Comparison of ENCODE assay signal across 8 cellular contexts in genomic region chr6:156777866-156778614, GRCh38. TPM values are rescaled to one million over a fixed set of nuclear protein-coding genes. Genes with fewer than 3 reads are reported as not detected.
DNase-seq lines count a peak whose midpoint lies in the region; ATAC-seq, FAIRE-seq and TF ChIP-seq lines count a peak whose summit lies in the region.

No MANE protein-coding gene starts in this region.

- H3K27ac ChIP-seq in astrocyte (ENCODE audit: low read depth, low read length) (peak overlapping the region; percentile 87), iPS-18a (ENCODE audit: low read length) (no peak overlapping the region), skin epidermis (peak overlapping the region; percentile 91 to 99 (median 98))

- H3K27me3 Mint-ChIP-seq in T-helper 17 cell = no peaks in the 10 kb centered on the region
- no peaks in the 10 kb centered on the region for H3K27me3 Mint-ChIP-seq in astrocyte (ENCODE audit: low read depth, unreplicated experiment)

- H3K79me2 ChIP-seq in astrocyte (ENCODE audit: insufficient read depth, low read length) = peaks cover 63% of the 10 kb centered on the region

- TF ChIP-seq CTCF in AG10803 (conservative IDR thresholded peaks at IDR 0.05; ENCODE audit: low read length) = no peak
- no peak for TF ChIP-seq CTCF in astrocyte (IDR thresholded peaks at IDR 0.05; ENCODE audit: insufficient read depth, low read depth, low read length)

- H3K4me1 Mint-ChIP-seq in T-helper 17 cell (peaks cover 26% of the 10 kb centered on the region), astrocyte (ENCODE audit: low read depth, unreplicated experiment) (peaks cover 24% of the 10 kb centered on the region)

- no peaks in the 10 kb centered on the region for H3K9me3 ChIP-seq in T-helper 17 cell (ENCODE audit: control insufficient read depth, low read length, poor library complexity, severe bottlenecking)
- H3K9me3 ChIP-seq in astrocyte (ENCODE audit: insufficient read depth, low read depth, low read length) = no peaks in the 10 kb centered on the region
- no peaks in the 10 kb centered on the region for H3K9me3 ChIP-seq in iPS-18a (ENCODE audit: control insufficient read depth, low read depth, low read length)

- H3K27me3 ChIP-seq in astrocyte (ENCODE audit: insufficient read depth, low read length) (no peaks in the 10 kb centered on the region), iPS-18a (ENCODE audit: control insufficient read depth, insufficient read depth, low read length) (peaks cover 6% of the 10 kb centered on the region)

- peaks cover 2% of the 10 kb centered on the region for H3K36me3 Mint-ChIP-seq in T-helper 17 cell (ENCODE audit: low read depth)
- H3K36me3 Mint-ChIP-seq in astrocyte (ENCODE audit: low read depth, unreplicated experiment) = no peaks in the 10 kb centered on the region

- H4K20me1 ChIP-seq in astrocyte (ENCODE audit: insufficient read depth, low read length) = peaks cover 26% of the 10 kb centered on the region

- peak overlapping the region; percentile 8 for H2AFZ ChIP-seq in astrocyte (ENCODE audit: low read depth, low read length)

- H3K27ac Mint-ChIP-seq in T-helper 17 cell (peak overlapping the region; percentile 92), astrocyte (ENCODE audit: unreplicated experiment) (no peak overlapping the region)

- no peaks in the 10 kb centered on the region for H3K36me3 ChIP-seq in astrocyte (ENCODE audit: insufficient read depth, low read length)
- no peaks in the 10 kb centered on the region for H3K36me3 ChIP-seq in iPS-18a (ENCODE audit: control insufficient read depth, low read depth, low read length)

- peak overlapping the region; percentile 97 for H3K9ac ChIP-seq in astrocyte (ENCODE audit: low read length)
- H3K9ac ChIP-seq in iPS-18a (ENCODE audit: low read length) = peak overlapping the region; percentile 75

- H3K4me1 ChIP-seq in astrocyte (ENCODE audit: insufficient read depth, low read length) (peaks cover 36% of the 10 kb centered on the region), iPS-18a (ENCODE audit: control insufficient read depth, low read depth, low read length) (peaks cover 62% of the 10 kb centered on the region)

- peak overlapping the region; percentile 79 for H3K4me2 ChIP-seq in astrocyte (ENCODE audit: low read length)

- H3K4me3 ChIP-seq in AG10803 (ENCODE audit: low read length) (peak overlapping the region; percentile 87), astrocyte (ENCODE audit: insufficient read depth, low read depth, low read length) (peak overlapping the region; percentile 93), iPS-18a (ENCODE audit: low read length) (peak overlapping the region; percentile 65), skin epidermis (peak overlapping the region; percentile 64 to 93 (median 77))

- FAIRE-seq in HTR-8/SVneo (lab: Jason Lieb, UNC) (no peak), astrocyte (lab: Jason Lieb, UNC) (no peak)

- H3K9me3 Mint-ChIP-seq in astrocyte (ENCODE audit: unreplicated experiment) = no peaks in the 10 kb centered on the region

- ATAC-seq in GM19023 (IDR thresholded peaks at IDR 0.05; ENCODE audit: unreplicated experiment) (peak; percentile 2), T-helper 17 cell (peak; percentile 54)

- DNase-seq in AG10803 (ENCODE audit: low read depth) (peak; percentile 51), HTR-8/SVneo (ENCODE audit: insufficient read length, low spot score) (peak; percentile 31), T-helper 17 cell (peak; percentile 55 to 61 (median 58)), astrocyte (ENCODE audit: low read depth) (no peak), OCI-M2 (lab: John Stamatoyannopoulos, UW; ENCODE audit: unreplicated experiment) (no peak)

- H3K4me3 Mint-ChIP-seq in T-helper 17 cell (peak overlapping the region; percentile 92), astrocyte (ENCODE audit: unreplicated experiment) (peak overlapping the region; percentile 83)

RNA-seq across cellular contexts. Expression of gene ARID1B, which starts 0.9 kb away (rescaled TPM):
- total RNA-seq in T-helper 17 cell (100 to 1,000 TPM; 149 to 158 TPM), astrocyte (75.4 and 78.2 TPM in 2 replicates)

Comparison
In these comparisons a context has a peak if more than half of its experiments do, and no peak if none do; other contexts are left out.
1. DNase-seq: peak in AG10803 (single experiment), HTR-8/SVneo (single experiment) and T-helper 17 cell (3 of 3); none in astrocyte (single experiment) and OCI-M2 (single experiment).
2. Peak in every context shown above with its lines, with median percentiles within 50 percentile points of each other: H3K4me3 ChIP-seq.